29 cellular contexts compared by ENCODE assay signal in the genomic region with DNA sequence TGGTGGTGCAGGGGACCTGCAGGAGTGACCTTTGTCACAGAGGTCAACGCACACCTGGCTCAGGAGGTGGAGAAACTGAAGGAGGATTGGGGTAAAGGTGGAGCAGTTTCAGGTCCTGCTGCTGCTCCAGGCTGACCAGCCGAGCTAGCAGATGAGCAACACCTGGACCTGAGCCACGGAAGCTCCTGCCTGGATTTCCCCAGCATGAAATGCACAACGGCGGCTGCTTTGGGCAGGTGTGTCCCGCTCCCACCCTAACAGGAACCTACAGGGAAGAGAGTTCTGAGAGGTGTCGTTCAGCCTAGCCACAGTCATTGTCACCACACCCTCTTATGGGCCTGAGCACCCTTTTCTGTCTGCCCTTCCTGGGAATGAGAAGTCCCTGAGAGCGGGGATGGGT. TPM values are rescaled to one million over a fixed set of nuclear protein-coding genes. Genes with fewer than 3 reads are reported as not detected.
"Had no signal": no experiment of that assay in that cellular context is flagged by ENCODE, and none has a peak within 500 bp of the region (broad histone marks: within the 10 kb centered on the region; RNA-seq: fewer than 3 reads in every experiment).

No MANE protein-coding gene starts in this region.

- H3K9me3 Mint-ChIP-seq: activated T-cell treated with anti-CD3 and anti-CD28 coated beads, Interleukin-2, amount 50 U/mL, for 72 hours; effector memory CD8-positive, alpha-beta T cell; T-helper 1 cell treated with Interleukin-12 subunit alpha and Interleukin-12 subunit beta and Interleukin-4 antibody, amounts not matched to agents 30 μg/mL and 1 μg/mL, for 36 hours; type B pancreatic cell had no signal

- H3K4me3 Mint-ChIP-seq: activated naive CD8-positive, alpha-beta T cell; activated T-cell treated with anti-CD3 and anti-CD28 coated beads, Interleukin-2, amount 50 U/mL, for 72 hours; effector memory CD8-positive, alpha-beta T cell; nephron; T-helper 1 cell treated with Interleukin-12 subunit alpha and Interleukin-12 subunit beta and Interleukin-4 antibody, amounts not matched to agents 30 μg/mL and 1 μg/mL, for 36 hours; type B pancreatic cell had no signal

- H3K27ac Mint-ChIP-seq: activated naive CD8-positive, alpha-beta T cell; activated T-cell treated with anti-CD3 and anti-CD28 coated beads, Interleukin-2, amount 50 U/mL, for 72 hours; effector memory CD8-positive, alpha-beta T cell; nephron; T-helper 1 cell treated with Interleukin-12 subunit alpha and Interleukin-12 subunit beta and Interleukin-4 antibody, amounts not matched to agents 30 μg/mL and 1 μg/mL, for 36 hours; type B pancreatic cell had no signal

- ATAC-seq: activated T-cell treated with anti-CD3 and anti-CD28 coated beads, Interleukin-2, amount 50 U/mL, for 72 hours; body of pancreas; effector memory CD8-positive, alpha-beta T cell; foreskin keratinocyte; heart left ventricle; left lung; lower lobe of right lung; right lobe of liver had no signal

- DNase-seq: activated CD4-positive, alpha-beta T cell treated with anti-CD3 and anti-CD28 coated beads for 4 hours; activated CD4-positive, alpha-beta T cell treated with anti-CD3 and anti-CD28 coated beads, Interleukin-2, amount 50 U/mL, for 4 hours; activated naive CD4-positive, alpha-beta T cell treated with Interleukin-2 at 50 U/mL for 16 hours; activated T-cell treated with anti-CD3 and anti-CD28 coated beads for 4 hours; activated T-cell treated with anti-CD3 and anti-CD28 coated beads, Interleukin-2, amount 50 U/mL, for 72 hours; adrenal gland; aorta; body of pancreas; cerebellar nuclear complex; effector memory CD8-positive, alpha-beta T cell; heart left ventricle; hypothalamus; kidney glomerular epithelial cell; left lung; lower lobe of right lung; right lobe of liver; stimulated activated CD4-positive, alpha-beta T cell treated with anti-CD3 and anti-CD28 coated beads, Interleukin-2, amount 100 ng/mL, for 48 hours; stimulated activated naive CD4-positive, alpha-beta T cell treated with Interleukin-2 at 50 U/mL for 16 hours; T-helper 9 cell; testis; uterus had no signal

- H3K27me3 Mint-ChIP-seq: type B pancreatic cell had no signal

- H3K4me1 Mint-ChIP-seq: nephron had no signal

- H3K36me3 Mint-ChIP-seq: activated naive CD8-positive, alpha-beta T cell; type B pancreatic cell had no signal

RNA-seq across cellular contexts. Expression of a gene that starts 15.7 kb away (rescaled TPM):
- total RNA-seq: activated T-cell treated with anti-CD3 and anti-CD28 coated beads, Interleukin-2, amount 50 U/mL, for 72 hours; cardiac muscle cell; mucosa of gallbladder; osteocyte had no signal
